8 cellular contexts compared by ENCODE assay signal in genomic region chr10:114938818-114939193, GRCh38. TPM values are rescaled to one million over a fixed set of nuclear protein-coding genes. Genes with fewer than 3 reads are reported as not detected.
A peak's percentile ranks its signal among the peaks of the same experiment; 100 is the strongest.
DNase-seq lines count a peak whose midpoint lies in the region; ATAC-seq, FAIRE-seq and TF ChIP-seq lines count a peak whose summit lies in the region.

No MANE protein-coding gene starts in this region.

- CTCF ChIA-PET in HepG2 (lab: Yijun Ruan, JAX; ENCODE audit: low intra/inter-chr PET ratio, low total read pairs) = no interaction called here

- H3K9ac ChIP-seq in HepG2 (ENCODE audit: insufficient read depth, low read depth, low read length) = peak overlapping the region; percentile 96

- H3K4me3 ChIP-seq in HepG2 (replicated peaks in 1 of 3; ENCODE audit: insufficient read depth in 1 of 3, low read depth in 2 of 3, low read length in 3 of 3) = peak overlapping the region; percentile 92 to 99 (median 98)
- H3K4me3 ChIP-seq in thymus (ENCODE audit: low read length) = peak overlapping the region; percentile 99

- no peak for TF ChIP-seq RAD21 in HepG2 (CRISPR knock-in tag; IDR thresholded peaks at IDR 0.05)

- no peak overlapping the region for H2AFZ ChIP-seq in HepG2 (ENCODE audit: low read length)

- POLR2A ChIA-PET in HepG2 (lab: Yijun Ruan, JAX) = interaction anchor here (1.3 to 1.6 kb wide), 4 partner anchors 20 to 765 kb away, joined by 3 to 8 read pairs (median 4); partner anchors contain the start of gene CCDC186

- peaks cover 33% of the 10 kb centered on the region for H3K79me2 ChIP-seq in HepG2 (ENCODE audit: insufficient read depth, low read length)

- H3K27me3 ChIP-seq in HepG2 (ENCODE audit: control insufficient read depth in 1 of 2, insufficient read depth in 2 of 2, low read length in 2 of 2) (no peaks in the 10 kb centered on the region; a peak in 1 of 5 replicates), thymus (ENCODE audit: control insufficient read depth, insufficient read depth) (no peaks in the 10 kb centered on the region)

- no peak for ATAC-seq in HepG2

- H3K9me3 ChIP-seq in HepG2 (ENCODE audit: low read length) (no peaks in the 10 kb centered on the region), thymus (ENCODE audit: control insufficient read depth) (no peaks in the 10 kb centered on the region)

- BruUV-seq in HepG2 (replicated peaks; lab: Mats Ljungman, UMichigan) = no TSS peak

- no peak for TF ChIP-seq POLR2A in HepG2 (IDR thresholded peaks at IDR 0.05; ENCODE audit: insufficient read depth in 1 of 2, low read depth in 2 of 2, low read length in 2 of 2)

- no peaks in the 10 kb centered on the region for H4K20me1 ChIP-seq in HepG2 (ENCODE audit: insufficient read depth, low read length)

- H3K27ac ChIP-seq in HepG2 (ENCODE audit: extremely low read length, insufficient read depth, low read length) (peak overlapping the region; percentile 88), thymus (ENCODE audit: low read depth) (no peak overlapping the region)

- H3K4me3 Mint-ChIP-seq in activated CD4-positive, alpha-beta T cell treated with anti-CD3 and anti-CD28 coated beads, Interleukin-2, amount 10 ng/mL, durations not matched to agents 24 days and 14 days = peak overlapping the region; percentile 94
- peak overlapping the region; percentile 95 for H3K4me3 Mint-ChIP-seq in activated naive CD8-positive, alpha-beta T cell treated with anti-CD3 and anti-CD28 coated beads for 36 hours

- no peak for TF ChIP-seq CTCF in HepG2 (CRISPR knock-in tag; IDR thresholded peaks at IDR 0.05)

- no peak for DNase-seq in activated CD4-positive, alpha-beta T cell treated with anti-CD3 and anti-CD28 coated beads, Interleukin-2, amount 10 ng/mL, durations not matched to agents 24 days and 14 days
- no peak for DNase-seq in activated CD4-positive, alpha-beta T cell treated with anti-CD3 and anti-CD28 coated beads, Interleukin-2, amount 50 U/mL, for 48 hours
- no peak for DNase-seq in activated naive CD8-positive, alpha-beta T cell treated with anti-CD3 and anti-CD28 coated beads for 36 hours
- DNase-seq in HepG2 (ENCODE audit: low spot score) = no peak
- DNase-seq in GM19238 (ENCODE audit: insufficient read length, low spot score) = no peak
- DNase-seq in NCI-H1694 treated with DMSO at 0.1 percent for 48 hours (lab: John Stamatoyannopoulos, UW) = no peak
- no peak for DNase-seq in Kasumi-1 (lab: John Stamatoyannopoulos, UW)

- no peaks in the 10 kb centered on the region for H3K9me3 Mint-ChIP-seq in activated CD4-positive, alpha-beta T cell treated with anti-CD3 and anti-CD28 coated beads, Interleukin-2, amount 10 ng/mL, durations not matched to agents 24 days and 14 days
- no peaks in the 10 kb centered on the region for H3K9me3 Mint-ChIP-seq in activated naive CD8-positive, alpha-beta T cell treated with anti-CD3 and anti-CD28 coated beads for 36 hours

- H3K27ac Mint-ChIP-seq in activated CD4-positive, alpha-beta T cell treated with anti-CD3 and anti-CD28 coated beads, Interleukin-2, amount 10 ng/mL, durations not matched to agents 24 days and 14 days = peak overlapping the region; percentile 94
- peak overlapping the region; percentile 92 for H3K27ac Mint-ChIP-seq in activated naive CD8-positive, alpha-beta T cell treated with anti-CD3 and anti-CD28 coated beads for 36 hours

- in situ Hi-C loops in HepG2 (cut with HindIII; ENCODE audit: extremely low pct_ligation_motif_present, low pct_unique_long_range_greater_than_20kb) = no loop called here

- TF ChIP-seq EP300 in HepG2 (IDR thresholded peaks at IDR 0.05; ENCODE audit: low read depth in 2 of 2, low read length in 2 of 2) (no peak), HepG2 (CRISPR knock-in tag; IDR thresholded peaks at IDR 0.05; ENCODE audit: borderline replicate concordance) (no peak)

- H3K36me3 ChIP-seq in HepG2 (replicated peaks in 1 of 2; ENCODE audit: control insufficient read depth in 1 of 2, insufficient read depth in 2 of 2, low read length in 2 of 2) (peaks cover 3 to 16% of the 10 kb centered on the region in 2 experiments; a peak in 4 of 5 replicates), thymus (ENCODE audit: control insufficient read depth, insufficient read depth) (peaks cover 5% of the 10 kb centered on the region)

- peak overlapping the region; percentile 82 for H3K4me2 ChIP-seq in HepG2 (ENCODE audit: low read depth, low read length)

- H3K27me3 Mint-ChIP-seq in activated CD4-positive, alpha-beta T cell treated with anti-CD3 and anti-CD28 coated beads, Interleukin-2, amount 10 ng/mL, durations not matched to agents 24 days and 14 days = no peaks in the 10 kb centered on the region
- no peaks in the 10 kb centered on the region for H3K27me3 Mint-ChIP-seq in activated naive CD8-positive, alpha-beta T cell treated with anti-CD3 and anti-CD28 coated beads for 36 hours

- H3K4me1 Mint-ChIP-seq in activated CD4-positive, alpha-beta T cell treated with anti-CD3 and anti-CD28 coated beads, Interleukin-2, amount 10 ng/mL, durations not matched to agents 24 days and 14 days = peaks cover 29% of the 10 kb centered on the region
- peaks cover 31% of the 10 kb centered on the region for H3K4me1 Mint-ChIP-seq in activated naive CD8-positive, alpha-beta T cell treated with anti-CD3 and anti-CD28 coated beads for 36 hours

- intact Hi-C loops in activated CD4-positive, alpha-beta T cell treated with anti-CD3 and anti-CD28 coated beads, Interleukin-2, amount 10 ng/mL, durations not matched to agents 24 days and 14 days (cut with micrococcal nuclease) = loop anchor here (2.0 to 10.0 kb wide), 5 partner anchors 24 to 764 kb away; partner anchors contain the start of genes ATRNL1, CCDC186 and TDRD1
- intact Hi-C loops in HepG2 (cut with micrococcal nuclease; ENCODE audit: unreplicated experiment) = loop anchor here (2.0 kb wide), 1 partner anchor 62 kb away; no protein-coding TSS in a partner anchor

- 1% methylated on average over 6 of the region's 6 CpGs for WGBS in HepG2 (ENCODE audit: low lambda C conversion rate)
- 22% methylated on average over 6 of the region's 6 CpGs for WGBS in thymus

- H3K4me1 ChIP-seq in HepG2 (ENCODE audit: insufficient read depth, low read length) = peaks cover 32% of the 10 kb centered on the region
- peaks cover 6% of the 10 kb centered on the region for H3K4me1 ChIP-seq in thymus (ENCODE audit: control insufficient read depth, insufficient read depth, low read length)

- no peak for FAIRE-seq in HepG2 (lab: Jason Lieb, UNC)

- H3K36me3 Mint-ChIP-seq in activated CD4-positive, alpha-beta T cell treated with anti-CD3 and anti-CD28 coated beads, Interleukin-2, amount 10 ng/mL, durations not matched to agents 24 days and 14 days (ENCODE audit: low read depth) = peaks cover 19% of the 10 kb centered on the region
- peaks cover 12% of the 10 kb centered on the region for H3K36me3 Mint-ChIP-seq in activated naive CD8-positive, alpha-beta T cell treated with anti-CD3 and anti-CD28 coated beads for 36 hours

TF ChIP-seq in HepG2, 621 proteins besides CTCF, POLR2A, EP300 and RAD21 (continues in another document):
- TF ChIP-seq ZBTB26 (CRISPR knock-in tag; IDR thresholded peaks at IDR 0.05; ENCODE audit: borderline replicate concordance) (no peak), ZBTB14 (CRISPR knock-in tag; IDR thresholded peaks at IDR 0.05) (no peak), HNF4A (CRISPR knock-in tag; IDR thresholded peaks at IDR 0.05) (no peak)

RNA-seq across cellular contexts. Expression of gene TRUB1, which starts 0.8 kb away (rescaled TPM):
- 18.5 and 20.9 TPM in 2 replicates for total RNA-seq in activated CD4-positive, alpha-beta T cell treated with anti-CD3 and anti-CD28 coated beads, Interleukin-2, amount 10 ng/mL, durations not matched to agents 24 days and 14 days
- total RNA-seq in activated naive CD8-positive, alpha-beta T cell treated with anti-CD3 and anti-CD28 coated beads for 36 hours = 10 to 100 TPM; 17.1 to 18.5 TPM
- 38.9 and 47.8 TPM in 2 replicates for total RNA-seq in HepG2 (2016; rRNA removed; fragmentation: Illumina TruSeq; extraction: Trizol)
- total RNA-seq in HepG2 (2016; cell fraction: cytosol; rRNA removed; fragmentation: Illumina TruSeq; extraction: Trizol; ENCODE audit: low read depth) = 2.5 and 2.9 TPM in 2 replicates
- 38.5 and 51.1 TPM in 2 replicates for total RNA-seq in HepG2 (2016; cell fraction: insoluble cytoplasmic fraction; rRNA removed; fragmentation: Illumina TruSeq; extraction: Trizol)
- 12.8 and 13.5 TPM in 2 replicates for total RNA-seq in HepG2 (2016; cell fraction: membrane; rRNA removed; fragmentation: Illumina TruSeq; extraction: Trizol)
- 35.4 and 36.2 TPM in 2 replicates for total RNA-seq in HepG2 (2016; cell fraction: nucleus; rRNA removed; fragmentation: Illumina TruSeq; extraction: Trizol)
- polyA plus RNA-seq in HepG2 (2011; rRNA removed) = 7.6 and 10.6 TPM in 2 replicates
- polyA plus RNA-seq in HepG2 (2011; cell fraction: cytosol; rRNA removed) = 5.2 and 6.9 TPM in 2 replicates
- polyA plus RNA-seq in HepG2 (2011; cell fraction: nucleus; rRNA removed) = 3.8 and 4.5 TPM in 2 replicates
- 11.2 and 14.2 TPM in 2 replicates for polyA plus RNA-seq in HepG2 (2012)
- polyA plus RNA-seq in HepG2 (2016; cell fraction: cytosol; fragmentation: Illumina TruSeq; extraction: Trizol; ENCODE audit: low read depth) = 1.5 and 1.6 TPM in 2 replicates
- 38.6 and 40.0 TPM in 2 replicates for polyA plus RNA-seq in HepG2 (2016; cell fraction: insoluble cytoplasmic fraction; fragmentation: Illumina TruSeq; extraction: Trizol; ENCODE audit: low read depth)
- 6.5 and 7.2 TPM in 2 replicates for polyA plus RNA-seq in HepG2 (2016; cell fraction: membrane; fragmentation: Illumina TruSeq; extraction: Trizol; ENCODE audit: low read depth)
- polyA plus RNA-seq in HepG2 (2016; cell fraction: nucleus; fragmentation: Illumina TruSeq; extraction: Trizol; ENCODE audit: insufficient read depth, low read depth) = 27.4 and 33.2 TPM in 2 replicates
- 4.4 and 6.8 TPM in 2 replicates for polyA minus RNA-seq in HepG2 (2011; rRNA and poly(A)+ RNA removed; ENCODE audit: low replicate concordance)
- 9.9 and 12.8 TPM in 2 replicates for polyA minus RNA-seq in HepG2 (2011; cell fraction: cytosol; rRNA and poly(A)+ RNA removed)
- 26.3 and 32.0 TPM in 2 replicates for polyA minus RNA-seq in HepG2 (2011; cell fraction: nucleus; rRNA and poly(A)+ RNA removed)
- 12.1 TPM for polyA plus RNA-seq in thymus
